15 cellular contexts compared by ENCODE assay signal in the genomic region with DNA sequence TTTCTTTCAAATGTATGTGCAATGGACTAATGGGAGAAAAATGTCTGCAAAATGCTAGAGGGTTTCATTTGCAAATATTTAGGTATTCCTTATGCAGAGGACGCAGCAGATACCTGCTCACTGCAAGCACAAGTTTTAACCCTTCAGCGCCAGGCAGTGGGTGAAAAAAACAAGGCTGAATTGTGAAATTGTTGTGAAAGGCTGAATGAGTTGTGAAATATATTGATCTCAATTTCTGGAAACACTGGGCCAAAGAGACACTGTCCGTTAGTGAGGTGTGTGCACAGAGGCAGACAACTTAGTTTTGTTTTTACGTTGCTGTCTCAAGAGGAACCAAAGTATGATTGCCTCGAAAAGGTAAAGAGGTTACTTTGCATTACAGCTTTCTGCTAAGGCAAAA. TPM values are rescaled to one million over a fixed set of nuclear protein-coding genes. Genes with fewer than 3 reads are reported as not detected.
DNase-seq lines count a peak whose midpoint lies in the region; ATAC-seq and TF ChIP-seq lines count a peak whose summit lies in the region.
"Had no signal": no experiment of that assay in that cellular context is flagged by ENCODE, and none has a peak within 500 bp of the region (broad histone marks: within the 10 kb centered on the region; RNA-seq: fewer than 3 reads in every experiment).

No MANE protein-coding gene starts in this region.

- no peaks in the 10 kb centered on the region; the same call in 1 of the 2 replicates for H3K4me1 ChIP-seq in Caco-2
- no peaks in the 10 kb centered on the region for H3K4me1 ChIP-seq in iPS-15b (ENCODE audit: control insufficient read depth, insufficient read depth, low read length)
- peaks cover 0 to 77% (median 36%) of the 10 kb centered on the region in 4 donors for H3K4me1 ChIP-seq in right lobe of liver
- no peaks in the 10 kb centered on the region for H3K4me1 ChIP-seq in adrenal gland (replicated peaks in 1 of 2)

- peak overlapping the region; percentile 24 for H3K9ac ChIP-seq in iPS-15b (ENCODE audit: low read depth, low read length)

- peaks cover 76% of the 10 kb centered on the region for H3K36me3 Mint-ChIP-seq in Caco-2 (ENCODE audit: insufficient read depth, unreplicated experiment)
- peaks cover 6 to 14% of the 10 kb centered on the region in 2 donors for H3K36me3 Mint-ChIP-seq in activated T-cell treated with anti-CD3 and anti-CD28 coated beads, Interleukin-2, amount 50 U/mL, for 72 hours (ENCODE audit: insufficient read depth in 2 of 2)

- POLR2A ChIA-PET in Caco-2 (lab: Charles Lee) = no interaction called here

- TF ChIP-seq CTCF in Caco-2 (IDR thresholded peaks at IDR 0.05; ENCODE audit: insufficient read depth in 1 of 2, low read depth in 1 of 2, low read length in 1 of 2, severe bottlenecking in 1 of 2, unreplicated experiment in 1 of 2) = no peak
- TF ChIP-seq CTCF in right lobe of liver (IDR thresholded peaks at IDR 0.05) = no peak
- no peak for TF ChIP-seq CTCF in adrenal gland (IDR thresholded peaks at IDR 0.05)

- DNase-seq in Caco-2 (no peak), HuH-7.5 (ENCODE audit: low spot score) (peak; percentile 38), right lobe of liver (peak in 1 of 3 donors; percentile 49), adrenal gland (no peak)
- no peak for DNase-seq in activated T-cell treated with anti-CD3 and anti-CD28 coated beads, Interleukin-2, amount 50 U/mL, for 72 hours
- DNase-seq: ACHN; C1 segment of cervical spinal cord; CD4-positive, alpha-beta T cell; DMS79; H7 had no signal

- no peaks in the 10 kb centered on the region for H3K9me3 Mint-ChIP-seq in Caco-2 (ENCODE audit: unreplicated experiment)
- H3K9me3 Mint-ChIP-seq in activated T-cell treated with anti-CD3 and anti-CD28 coated beads, Interleukin-2, amount 50 U/mL, for 72 hours = no peaks in the 10 kb centered on the region
- H3K9me3 Mint-ChIP-seq: CD4-positive, alpha-beta T cell had no signal

- H3K27me3 ChIP-seq in Caco-2 (replicated peaks; ENCODE audit: control insufficient read depth, insufficient read depth, low read length) = no peaks in the 10 kb centered on the region
- H3K27me3 ChIP-seq in iPS-15b (ENCODE audit: control insufficient read depth, insufficient read depth, low read length) = no peaks in the 10 kb centered on the region
- H3K27me3 ChIP-seq in right lobe of liver = no peaks in the 10 kb centered on the region
- H3K27me3 ChIP-seq in adrenal gland = no peaks in the 10 kb centered on the region

- CTCF ChIA-PET in Caco-2 (lab: Charles Lee) = no interaction called here

- no peak overlapping the region for H3K27ac Mint-ChIP-seq in Caco-2 (ENCODE audit: unreplicated experiment)
- no peak overlapping the region for H3K27ac Mint-ChIP-seq in activated T-cell treated with anti-CD3 and anti-CD28 coated beads, Interleukin-2, amount 50 U/mL, for 72 hours
- H3K27ac Mint-ChIP-seq: B cell; CD4-positive, alpha-beta T cell had no signal

- 0 out of 2 replicates have a peak, but pooled peaks cover 1% of the 10 kb centered on the region for H3K36me3 ChIP-seq in Caco-2 (ENCODE audit: control insufficient read depth, insufficient read depth, low read length)
- peaks cover 7% of the 10 kb centered on the region for H3K36me3 ChIP-seq in iPS-15b (ENCODE audit: control insufficient read depth, insufficient read depth, low read length)
- H3K36me3 ChIP-seq in right lobe of liver = no peaks in the 10 kb centered on the region
- H3K36me3 ChIP-seq in adrenal gland (replicated peaks in 1 of 2) = peaks cover 0 to 26% of the 10 kb centered on the region in 2 donors

- no peak for TF ChIP-seq POLR2A in right lobe of liver (IDR thresholded peaks at IDR 0.05)
- no peak for TF ChIP-seq POLR2A in adrenal gland (IDR thresholded peaks at IDR 0.05)

- H3K27ac ChIP-seq in right lobe of liver = peak overlapping the region; percentile 47 to 85 (median 57)
- no peak overlapping the region for H3K27ac ChIP-seq in adrenal gland
- H3K27ac ChIP-seq: HL-60 had no signal

- 29% methylated on average over 5 of the region's 5 CpGs for WGBS in right lobe of liver (ENCODE audit: insufficient coverage, low coverage, low lambda C conversion rate, missing lambda C conversion rate)
- WGBS in adrenal gland, 4 donors = 87 to 95% (median 90%) methylated on average over 5 of the region's 5 CpGs

- TSS peak; percentile 8 for BruUV-seq in Caco-2 (replicated peaks; lab: Mats Ljungman, UMichigan)

- no peak overlapping the region for H3K4me3 ChIP-seq in Caco-2 (ENCODE audit: low read depth, low read length)
- no peak overlapping the region for H3K4me3 ChIP-seq in iPS-15b (ENCODE audit: low read depth, low read length)
- H3K4me3 ChIP-seq in right lobe of liver = peak overlapping the region in 2 of 3 donors; percentile 13 to 22
- H3K4me3 ChIP-seq in adrenal gland = no peak overlapping the region
- H3K4me3 ChIP-seq: GM12878 had no signal

- ATAC-seq in right lobe of liver (peak; percentile 64 to 80 (median 74)), GM19395 (IDR thresholded peaks at IDR 0.05; ENCODE audit: unreplicated experiment) (no peak)
- no peak for ATAC-seq in activated T-cell treated with anti-CD3 and anti-CD28 coated beads, Interleukin-2, amount 50 U/mL, for 72 hours (replicated peaks in 1 of 2)
- ATAC-seq: GM12878 had no signal

- no peaks in the 10 kb centered on the region for H3K27me3 Mint-ChIP-seq in Caco-2 (ENCODE audit: insufficient read depth, unreplicated experiment)
- H3K27me3 Mint-ChIP-seq in activated T-cell treated with anti-CD3 and anti-CD28 coated beads, Interleukin-2, amount 50 U/mL, for 72 hours (ENCODE audit: low read depth) = no peaks in the 10 kb centered on the region
- H3K27me3 Mint-ChIP-seq: B cell; CD4-positive, alpha-beta T cell had no signal

- H3K9me3 ChIP-seq in Caco-2 (no peaks in the 10 kb centered on the region), iPS-15b (ENCODE audit: control insufficient read depth, insufficient read depth, low read length) (no peaks in the 10 kb centered on the region), right lobe of liver (no peaks in the 10 kb centered on the region), adrenal gland (replicated peaks in 1 of 3) (no peaks in the 10 kb centered on the region)

- H3K4me1 Mint-ChIP-seq in Caco-2 (ENCODE audit: low read depth, unreplicated experiment) = peaks cover 10% of the 10 kb centered on the region
- H3K4me1 Mint-ChIP-seq in activated T-cell treated with anti-CD3 and anti-CD28 coated beads, Interleukin-2, amount 50 U/mL, for 72 hours (ENCODE audit: low read depth) = no peaks in the 10 kb centered on the region
- H3K4me1 Mint-ChIP-seq: B cell had no signal

- intact Hi-C loops in Caco-2 (cut with micrococcal nuclease; ENCODE audit: unreplicated experiment) = no loop called here
- intact Hi-C loops in right lobe of liver (cut with DNase I) = no loop called here
- intact Hi-C loops in adrenal gland (cut with DNase I) = no loop called here

- no peak overlapping the region for H3K4me3 Mint-ChIP-seq in Caco-2 (ENCODE audit: unreplicated experiment)
- no peak overlapping the region for H3K4me3 Mint-ChIP-seq in activated T-cell treated with anti-CD3 and anti-CD28 coated beads, Interleukin-2, amount 50 U/mL, for 72 hours
- H3K4me3 Mint-ChIP-seq: B cell; CD4-positive, alpha-beta T cell had no signal

RNA-seq across cellular contexts. Expression of gene FUBP3, which starts 18.8 kb away (rescaled TPM):
- 76.1 and 78.6 TPM in 2 replicates for total RNA-seq in Caco-2 (2022)
- 10 to 100 TPM; 21.3 to 35.7 (median 25.2) TPM for total RNA-seq in right lobe of liver
- total RNA-seq in activated T-cell treated with anti-CD3 and anti-CD28 coated beads, Interleukin-2, amount 50 U/mL, for 72 hours = 10 to 100 TPM; 33.0 to 37.1 TPM
- 10 to 100 TPM; 26.1 to 52.3 (median 40.3) TPM for total RNA-seq in adrenal gland
- polyA plus RNA-seq in adrenal gland = 10 to 100 TPM; 18.3 to 46.1 (median 29.5) TPM

Comparison
In these comparisons a context has a peak if more than half of its experiments do, and no peak if none do; other contexts are left out.
1. H3K4me3 ChIP-seq: peak in right lobe of liver (2 of 3); none in Caco-2 (single experiment), iPS-15b (single experiment) and adrenal gland (0 of 4).
2. ATAC-seq: peak in right lobe of liver (4 of 4); none in activated T-cell treated with anti-CD3 and anti-CD28 coated beads, Interleukin-2, amount 50 U/mL, for 72 hours (0 of 2) and GM19395 (single experiment).
3. H3K27ac ChIP-seq: peak in right lobe of liver (3 of 3); none in adrenal gland (0 of 5).